Comparison of ENCODE assay signal across 12 cellular contexts in genomic region chr3:111315911-111316310, GRCh38.
DNase-seq lines count a peak whose midpoint lies in the region; ATAC-seq and TF ChIP-seq lines count a peak whose summit lies in the region.
"Had no signal": no experiment of that assay in that cellular context is flagged by ENCODE, and none has a peak within 500 bp of the region (broad histone marks: within the 10 kb centered on the region; RNA-seq: fewer than 3 reads in every experiment).

No MANE protein-coding gene starts in this region.

- H3K4me1 ChIP-seq in breast epithelium (no peaks in the 10 kb centered on the region), PC-3 (ENCODE audit: insufficient read depth, low read length) (0 out of 2 replicates have a peak, but pooled peaks cover 12% of the 10 kb centered on the region)

- intact Hi-C loops in MCF 10A (cut with micrococcal nuclease) = no loop called here
- intact Hi-C loops in breast epithelium (cut with DNase I; ENCODE audit: low total_unique reads) = no loop called here
- intact Hi-C loops in PC-3 (cut with micrococcal nuclease) = no loop called here

- ATAC-seq in PC-3 = peak; percentile 44; the same call in 1 of the 2 replicates

- no peak for TF ChIP-seq POLR2A in breast epithelium (IDR thresholded peaks at IDR 0.05)

- POLR2A ChIA-PET in MCF 10A (lab: Yijun Ruan, JAX) = interaction anchor here (1.0 kb wide), 1 partner anchor 66 kb away, joined by 3 read pairs; no protein-coding TSS in a partner anchor
- POLR2A ChIA-PET in PC-3 (lab: Charles Lee; ENCODE audit: unreplicated experiment) = no interaction called here

- H3K9me3 ChIP-seq in breast epithelium (no peaks in the 10 kb centered on the region), PC-3 (ENCODE audit: low read length) (no peaks in the 10 kb centered on the region)
- H3K9me3 ChIP-seq: sigmoid colon had no signal

- H3K27ac ChIP-seq in breast epithelium (no peak overlapping the region), PC-3 (ENCODE audit: low read length) (no peak overlapping the region)
- H3K27ac ChIP-seq: sigmoid colon had no signal

- H3K4me3 ChIP-seq in breast epithelium (no peak overlapping the region), PC-3 (ENCODE audit: low read length) (no peak overlapping the region)
- H3K4me3 ChIP-seq: sigmoid colon had no signal

- H3K27ac Mint-ChIP-seq in MCF 10A (ENCODE audit: low read depth, unreplicated experiment) (no peak overlapping the region), chondrocyte (ENCODE audit: unreplicated experiment) (no peak overlapping the region)
- H3K27ac Mint-ChIP-seq: activated naive CD8-positive, alpha-beta T cell treated with anti-CD3 and anti-CD28 coated beads for 36 hours had no signal

- peak; percentile 21 for DNase-seq in MCF 10A (ENCODE audit: unreplicated experiment)
- no peak for DNase-seq in breast epithelium (ENCODE audit: low spot score in 2 of 2)
- DNase-seq in PC-3 = peak; percentile 60
- peak; percentile 75 for DNase-seq in fibroblast of peridontal ligament (ENCODE audit: extremely low read depth)
- no peak for DNase-seq in occipital lobe (lab: John Stamatoyannopoulos, UW)
- no peak for DNase-seq in nucleus accumbens (lab: John Stamatoyannopoulos, UW)
- DNase-seq in chondrocyte (ENCODE audit: low spot score) = no peak
- DNase-seq in LoVo (ENCODE audit: low spot score) = no peak
- DNase-seq: activated naive CD8-positive, alpha-beta T cell treated with anti-CD3 and anti-CD28 coated beads for 36 hours; effector CD8-positive, alpha-beta T cell; MM.1S; sigmoid colon had no signal

- H3K36me3 ChIP-seq in breast epithelium (no peaks in the 10 kb centered on the region), PC-3 (ENCODE audit: low read depth, low read length) (no peaks in the 10 kb centered on the region)
- H3K36me3 ChIP-seq: sigmoid colon had no signal

- H3K4me2 ChIP-seq in PC-3 (ENCODE audit: low read length) = no peak overlapping the region

- no peaks in the 10 kb centered on the region for H3K9me2 ChIP-seq in PC-3 (replicated peaks; ENCODE audit: low read length)

- no peak overlapping the region for H3K9ac ChIP-seq in PC-3 (ENCODE audit: low read length)

- H3K9me3 Mint-ChIP-seq in MCF 10A (ENCODE audit: unreplicated experiment) (no peaks in the 10 kb centered on the region), chondrocyte (ENCODE audit: low read depth) (peaks cover 3% of the 10 kb centered on the region)
- H3K9me3 Mint-ChIP-seq: activated naive CD8-positive, alpha-beta T cell treated with anti-CD3 and anti-CD28 coated beads for 36 hours had no signal

- H3K4me1 Mint-ChIP-seq in MCF 10A (ENCODE audit: insufficient read depth, unreplicated experiment) = no peaks in the 10 kb centered on the region
- peaks cover 7% of the 10 kb centered on the region for H3K4me1 Mint-ChIP-seq in chondrocyte (ENCODE audit: low read depth)

- no peaks in the 10 kb centered on the region for H3K79me2 ChIP-seq in PC-3 (ENCODE audit: low read length)

- no peak overlapping the region for H2AFZ ChIP-seq in PC-3 (ENCODE audit: low read length)

- H4K20me1 ChIP-seq in PC-3 (ENCODE audit: low read length) = no peaks in the 10 kb centered on the region

- TF ChIP-seq CTCF in MCF 10A (IDR thresholded peaks at IDR 0.05; ENCODE audit: unreplicated experiment) (no peak), breast epithelium (IDR thresholded peaks at IDR 0.05) (no peak), PC-3 (conservative IDR thresholded peaks at IDR 0.05; ENCODE audit: low read depth, low read length) (no peak), chondrocyte (IDR thresholded peaks at IDR 0.05) (no peak)

- CTCF ChIA-PET in MCF 10A (lab: Yijun Ruan, JAX) (no interaction called here), PC-3 (lab: Charles Lee) (no interaction called here)

- no peaks in the 10 kb centered on the region for H3F3A ChIP-seq in PC-3 (ENCODE audit: low read length, unreplicated experiment)

- H3K4me3 Mint-ChIP-seq in MCF 10A (ENCODE audit: unreplicated experiment) (no peak overlapping the region), chondrocyte (ENCODE audit: unreplicated experiment) (no peak overlapping the region)
- H3K4me3 Mint-ChIP-seq: activated naive CD8-positive, alpha-beta T cell treated with anti-CD3 and anti-CD28 coated beads for 36 hours had no signal

- no peaks in the 10 kb centered on the region for H3K36me3 Mint-ChIP-seq in MCF 10A (ENCODE audit: insufficient read depth, unreplicated experiment)
- H3K36me3 Mint-ChIP-seq in chondrocyte (ENCODE audit: low read depth) = no peaks in the 10 kb centered on the region

- BruUV-seq in MCF 10A (replicated peaks; lab: Mats Ljungman, UMichigan) = no TSS peak
- no TSS peak for BruUV-seq in PC-3 (replicated peaks; lab: Mats Ljungman, UMichigan)

- H3K27me3 Mint-ChIP-seq in MCF 10A (ENCODE audit: insufficient read depth, unreplicated experiment) = no peaks in the 10 kb centered on the region
- H3K27me3 Mint-ChIP-seq in chondrocyte (ENCODE audit: low read depth) = no peaks in the 10 kb centered on the region
- H3K27me3 Mint-ChIP-seq: activated naive CD8-positive, alpha-beta T cell treated with anti-CD3 and anti-CD28 coated beads for 36 hours had no signal

- H3K27me3 ChIP-seq in breast epithelium (no peaks in the 10 kb centered on the region), PC-3 (ENCODE audit: low read length) (no peaks in the 10 kb centered on the region)
- H3K27me3 ChIP-seq: sigmoid colon had no signal

Comparison
In these comparisons a context has a peak if more than half of its experiments do, and no peak if none do; other contexts are left out.
1. DNase-seq: peak in MCF 10A (single experiment), PC-3 (single experiment) and fibroblast of peridontal ligament (single experiment); none in breast epithelium (0 of 2), occipital lobe (single experiment), nucleus accumbens (0 of 56), chondrocyte (single experiment) and LoVo (single experiment).